33 cellular contexts compared by ENCODE assay signal in genomic region chr2:184532541-184532940, GRCh38.
"Had no signal": no experiment of that assay in that cellular context is flagged by ENCODE, and none has a peak within 500 bp of the region (broad histone marks: within the 10 kb centered on the region; RNA-seq: fewer than 3 reads in every experiment).

No MANE protein-coding gene starts in this region.

- H3K4me3 Mint-ChIP-seq: activated CD4-positive, alpha-beta memory T cell treated with anti-CD3 and anti-CD28 coated beads, Interleukin-2, amount 10 ng/mL, durations not matched to agents 7 days and 5 days; activated CD8-positive, alpha-beta memory T cell treated with anti-CD3 and anti-CD28 coated beads, Interleukin-2, amount 10 ng/mL, durations not matched to agents 7 days and 5 days; activated naive CD4-positive, alpha-beta T cell treated with anti-CD3 and anti-CD28 coated beads, Interleukin-2, amount 10 ng/mL, durations not matched to agents 7 days and 5 days; activated naive CD8-positive, alpha-beta T cell; activated naive CD8-positive, alpha-beta T cell treated with anti-CD3 and anti-CD28 coated beads, Interleukin-2, amount 50 U/mL, for 24 hours had no signal

- H3K9ac ChIP-seq: KMS-11 had no signal

- H3K4me3 ChIP-seq: breast epithelium, PC-9 had no signal

- ATAC-seq: activated CD8-positive, alpha-beta memory T cell treated with anti-CD3 and anti-CD28 coated beads, Interleukin-2, amount 10 ng/mL, durations not matched to agents 7 days and 5 days; activated naive CD8-positive, alpha-beta T cell treated with anti-CD3 and anti-CD28 coated beads, Interleukin-2, amount 50 U/mL, for 24 hours; Right ventricle myocardium inferior had no signal

- H3K4me2 ChIP-seq: KMS-11, PC-9 had no signal

- H3K27me3 Mint-ChIP-seq: activated CD4-positive, alpha-beta memory T cell treated with anti-CD3 and anti-CD28 coated beads, Interleukin-2, amount 10 ng/mL, durations not matched to agents 7 days and 5 days; activated CD8-positive, alpha-beta memory T cell treated with anti-CD3 and anti-CD28 coated beads, Interleukin-2, amount 10 ng/mL, durations not matched to agents 7 days and 5 days; activated naive CD4-positive, alpha-beta T cell treated with anti-CD3 and anti-CD28 coated beads, Interleukin-2, amount 10 ng/mL, durations not matched to agents 7 days and 5 days; activated naive CD8-positive, alpha-beta T cell; activated naive CD8-positive, alpha-beta T cell treated with anti-CD3 and anti-CD28 coated beads, Interleukin-2, amount 50 U/mL, for 24 hours had no signal

- H3K27ac ChIP-seq: breast epithelium, KMS-11, PC-9, RWPE1, WERI-Rb-1 had no signal

- DNase-seq: activated CD4-positive, alpha-beta memory T cell treated with anti-CD3 and anti-CD28 coated beads, Interleukin-2, amount 10 ng/mL, durations not matched to agents 7 days and 5 days; activated CD4-positive, alpha-beta T cell treated with anti-CD3 and anti-CD28 coated beads for 1 hour; activated CD4-positive, alpha-beta T cell treated with anti-CD3 and anti-CD28 coated beads for 48 hours; activated CD4-positive, CD25-positive, alpha-beta regulatory T cell; activated CD8-positive, alpha-beta memory T cell treated with anti-CD3 and anti-CD28 coated beads for 24 hours; activated CD8-positive, alpha-beta memory T cell treated with anti-CD3 and anti-CD28 coated beads, Interleukin-2, amount 10 ng/mL, durations not matched to agents 7 days and 5 days; activated CD8-positive, alpha-beta memory T cell treated with anti-CD3 and anti-CD28 coated beads, Interleukin-2, amount 50 U/mL, for 48 hours; activated effector memory CD4-positive, alpha-beta T cell treated with Interleukin-2 at 50 U/mL for 16 hours; activated naive CD4-positive, alpha-beta T cell treated with anti-CD3 and anti-CD28 coated beads, Interleukin-2, amount 10 ng/mL, durations not matched to agents 7 days and 5 days; activated naive CD8-positive, alpha-beta T cell treated with anti-CD3 and anti-CD28 coated beads, Interleukin-2, amount 50 U/mL, for 24 hours; activated T-cell treated with anti-CD3 and anti-CD28 coated beads, Interleukin-2, amount 50 U/mL, for 48 hours; amniotic stem cell; aorta; MM.1S; MV-4-11; NCI-H1092; NCI-H1436 treated with DMSO at 0.1 percent for 48 hours; NCI-H1694 treated with DMSO at 0.1 percent for 48 hours; NCI-H2029; NCI-H345; NCI-H510A; NCI-H526; NCI-H748 treated with DMSO at 0.1 percent for 48 hours; NK-92 treated with Interleukin-12 subunit alpha and Interleukin-12 subunit beta, amount 100 ng/mL, for 24 hours; PC-9; SIG-M5; T1000; WERI-Rb-1 had no signal

- H3K4me1 Mint-ChIP-seq: activated CD4-positive, alpha-beta memory T cell treated with anti-CD3 and anti-CD28 coated beads, Interleukin-2, amount 10 ng/mL, durations not matched to agents 7 days and 5 days; activated CD8-positive, alpha-beta memory T cell treated with anti-CD3 and anti-CD28 coated beads, Interleukin-2, amount 10 ng/mL, durations not matched to agents 7 days and 5 days; activated naive CD4-positive, alpha-beta T cell treated with anti-CD3 and anti-CD28 coated beads, Interleukin-2, amount 10 ng/mL, durations not matched to agents 7 days and 5 days; activated naive CD8-positive, alpha-beta T cell treated with anti-CD3 and anti-CD28 coated beads, Interleukin-2, amount 50 U/mL, for 24 hours had no signal

- H3K27ac Mint-ChIP-seq: activated CD4-positive, alpha-beta memory T cell treated with anti-CD3 and anti-CD28 coated beads, Interleukin-2, amount 10 ng/mL, durations not matched to agents 7 days and 5 days; activated CD8-positive, alpha-beta memory T cell treated with anti-CD3 and anti-CD28 coated beads, Interleukin-2, amount 10 ng/mL, durations not matched to agents 7 days and 5 days; activated naive CD4-positive, alpha-beta T cell treated with anti-CD3 and anti-CD28 coated beads, Interleukin-2, amount 10 ng/mL, durations not matched to agents 7 days and 5 days; activated naive CD8-positive, alpha-beta T cell; activated naive CD8-positive, alpha-beta T cell treated with anti-CD3 and anti-CD28 coated beads, Interleukin-2, amount 50 U/mL, for 24 hours had no signal

- H3K27me3 ChIP-seq: breast epithelium had no signal

- H3K36me3 Mint-ChIP-seq: activated CD8-positive, alpha-beta memory T cell treated with anti-CD3 and anti-CD28 coated beads, Interleukin-2, amount 10 ng/mL, durations not matched to agents 7 days and 5 days; activated naive CD4-positive, alpha-beta T cell treated with anti-CD3 and anti-CD28 coated beads, Interleukin-2, amount 10 ng/mL, durations not matched to agents 7 days and 5 days; activated naive CD8-positive, alpha-beta T cell had no signal

- H3K36me3 ChIP-seq: breast epithelium, WERI-Rb-1 had no signal

- H3K4me1 ChIP-seq: breast epithelium had no signal
